8 cellular contexts compared by ENCODE assay signal in genomic region chr3:132352556-132353143, GRCh38.
A peak's percentile ranks its signal among the peaks of the same experiment; 100 is the strongest.
DNase-seq lines count a peak whose midpoint lies in the region; ATAC-seq and TF ChIP-seq lines count a peak whose summit lies in the region.

No MANE protein-coding gene starts in this region.

- no CpG with 5 or more reads among the region's 6 CpGs for WGBS in iPS DF 6.9 (ENCODE audit: insufficient coverage, insufficient read length)

- in situ Hi-C loops in astrocyte of the spinal cord (cut with HindIII; ENCODE audit: low sequenced_read_pairs) = no loop called here

- DNase-seq in GM04504 (ENCODE audit: low read depth) (peak; percentile 32), NCI-H1930 (lab: John Stamatoyannopoulos, UW) (peak; percentile 11 to 18), T1000 (lab: John Stamatoyannopoulos, UW) (peak; percentile 7), astrocyte of the spinal cord (ENCODE audit: low read depth, low spot score) (peak; percentile 68), iPS DF 6.9 (ENCODE audit: low read depth, low spot score) (peak; percentile 48)
- DNase-seq in stimulated activated CD4-positive, alpha-beta T cell treated with anti-CD3 and anti-CD28 coated beads, Interleukin-15, amount 100 ng/mL, for 48 hours (ENCODE audit: low read depth in 2 of 2) = peak; percentile 38 to 61

- peak; percentile 91 for TF ChIP-seq CTCF in astrocyte of the spinal cord (IDR thresholded peaks at IDR 0.05; ENCODE audit: low read depth, low read length)

- H3K9me3 ChIP-seq in iPS DF 6.9 (ENCODE audit: control insufficient read depth, insufficient read depth, low read length) = no peaks in the 10 kb centered on the region

- no peak overlapping the region for H3K4me3 ChIP-seq in astrocyte of the spinal cord (ENCODE audit: low read depth, low read length)
- H3K4me3 ChIP-seq in iPS DF 6.9 (ENCODE audit: low read length) = no peak overlapping the region

- ATAC-seq in HG02798 (IDR thresholded peaks at IDR 0.05; ENCODE audit: poor library complexity, unreplicated experiment) (peak; percentile 82), GM21529 (IDR thresholded peaks at IDR 0.05; ENCODE audit: unreplicated experiment) (no peak)

- peaks cover 4% of the 10 kb centered on the region; the same call in 1 of the 2 replicates for H3K4me1 ChIP-seq in iPS DF 6.9 (ENCODE audit: control insufficient read depth, insufficient read depth, low read length)

- no peaks in the 10 kb centered on the region for H3K27me3 ChIP-seq in iPS DF 6.9 (ENCODE audit: control insufficient read depth, insufficient read depth, low read length)

- H3K36me3 ChIP-seq in iPS DF 6.9 (ENCODE audit: control insufficient read depth, insufficient read depth, low read length) = no peaks in the 10 kb centered on the region

- no peak overlapping the region for H3K27ac ChIP-seq in iPS DF 6.9 (ENCODE audit: low read length)

Comparison
In these comparisons a context has a peak if more than half of its experiments do, and no peak if none do; other contexts are left out.
1. DNase-seq: peak in every context shown above with its lines; median percentile 68 in astrocyte of the spinal cord; 50 in stimulated activated CD4-positive, alpha-beta T cell treated with anti-CD3 and anti-CD28 coated beads, Interleukin-15, amount 100 ng/mL, for 48 hours; 48 in iPS DF 6.9; 32 in GM04504; 14 in NCI-H1930; 7 in T1000.